Comparison of ENCODE assay signal across 16 cellular contexts in genomic region chr15:95734422-95735316, GRCh38.
DNase-seq lines count a peak whose midpoint lies in the region; ATAC-seq, FAIRE-seq and TF ChIP-seq lines count a peak whose summit lies in the region.
"Had no signal": no experiment of that assay in that cellular context is flagged by ENCODE, and none has a peak within 500 bp of the region (broad histone marks: within the 10 kb centered on the region; RNA-seq: fewer than 3 reads in every experiment).

No MANE protein-coding gene starts in this region.

- H3K36me3 Mint-ChIP-seq in astrocyte (ENCODE audit: low read depth, unreplicated experiment) = no peaks in the 10 kb centered on the region
- peaks cover 0 to 26% (median 3%) of the 10 kb centered on the region in 5 donors for H3K36me3 Mint-ChIP-seq in naive thymus-derived CD4-positive, alpha-beta T cell

- CTCF ChIA-PET in naive thymus-derived CD4-positive, alpha-beta T cell (lab: Charles Lee) = interaction anchor here (1.1 kb wide), 1 partner anchor 61 kb away, joined by 3 read pairs; no protein-coding TSS in a partner anchor

- H3K4me1 ChIP-seq in astrocyte (ENCODE audit: insufficient read depth, low read length) = peaks cover 5% of the 10 kb centered on the region
- peaks cover 13 to 26% of the 10 kb centered on the region in 2 donors for H3K4me1 ChIP-seq in naive thymus-derived CD4-positive, alpha-beta T cell (ENCODE audit: control insufficient read depth in 2 of 2, insufficient read depth in 2 of 2, low read length in 2 of 2)

- H3K9me3 ChIP-seq in astrocyte (ENCODE audit: insufficient read depth, low read depth, low read length) = no peaks in the 10 kb centered on the region
- no peaks in the 10 kb centered on the region for H3K9me3 ChIP-seq in naive thymus-derived CD4-positive, alpha-beta T cell (ENCODE audit: control insufficient read depth in 2 of 3, low read length in 3 of 3)

- intact Hi-C loops in naive thymus-derived CD4-positive, alpha-beta T cell (cut with micrococcal nuclease) = loop anchor here (10.0 kb wide), 2 partner anchors 100 to 140 kb away; no protein-coding TSS in a partner anchor

- H3K27me3 ChIP-seq in astrocyte (ENCODE audit: insufficient read depth, low read length) = no peaks in the 10 kb centered on the region
- no peaks in the 10 kb centered on the region for H3K27me3 ChIP-seq in naive thymus-derived CD4-positive, alpha-beta T cell (ENCODE audit: control insufficient read depth in 2 of 2, insufficient read depth in 2 of 2, low read length in 2 of 2)

- H3K4me1 Mint-ChIP-seq in astrocyte (ENCODE audit: low read depth, unreplicated experiment) = no peaks in the 10 kb centered on the region
- peaks cover 19 to 44% (median 35%) of the 10 kb centered on the region in 7 donors for H3K4me1 Mint-ChIP-seq in naive thymus-derived CD4-positive, alpha-beta T cell

- H3K4me2 ChIP-seq in astrocyte (ENCODE audit: low read length) = peak overlapping the region; percentile 7

- H3K9ac ChIP-seq in astrocyte (ENCODE audit: low read length) = no peak overlapping the region

- DNase-seq in NCI-H2107 treated with DMSO at 0.1 percent for 48 hours (lab: John Stamatoyannopoulos, UW; ENCODE audit: unreplicated experiment) = peak; percentile 33
- DNase-seq in NCI-H2107 (lab: John Stamatoyannopoulos, UW) = no peak
- peak; percentile 29 for DNase-seq in NCI-H2029 (lab: John Stamatoyannopoulos, UW)
- DNase-seq in astrocyte (ENCODE audit: low read depth) = peak; percentile 87
- peak in 2 of 9 donors; percentile 11 to 14 for DNase-seq in naive thymus-derived CD4-positive, alpha-beta T cell
- DNase-seq in D721Med (ENCODE audit: insufficient read length, low spot score) = no peak
- no peak for DNase-seq in NCI-H510A (lab: John Stamatoyannopoulos, UW)
- DNase-seq in stimulated activated naive CD4-positive, alpha-beta T cell (lab: John Stamatoyannopoulos, UW) = no peak
- DNase-seq: 8988T; activated effector memory CD4-positive, alpha-beta T cell treated with Interleukin-2 at 50 U/mL for 16 hours; NCI-H1048; occipital lobe; stimulated activated CD4-positive, alpha-beta T cell treated with anti-CD3 and anti-CD28 coated beads, Interleukin-2, amount 100 ng/mL, for 48 hours; substantia nigra had no signal

- no peak overlapping the region for H2AFZ ChIP-seq in astrocyte (ENCODE audit: low read depth, low read length)

- no peak overlapping the region for H3K4me3 Mint-ChIP-seq in astrocyte (ENCODE audit: unreplicated experiment)
- peak overlapping the region; percentile 17 to 77 (median 69) for H3K4me3 Mint-ChIP-seq in naive thymus-derived CD4-positive, alpha-beta T cell

- H4K20me1 ChIP-seq in astrocyte (ENCODE audit: insufficient read depth, low read length) = no peaks in the 10 kb centered on the region

- H3K36me3 ChIP-seq in astrocyte (ENCODE audit: insufficient read depth, low read length) = no peaks in the 10 kb centered on the region
- H3K36me3 ChIP-seq in naive thymus-derived CD4-positive, alpha-beta T cell (ENCODE audit: control insufficient read depth in 2 of 3, insufficient read depth in 3 of 3, low read length in 3 of 3) = no peaks in the 10 kb centered on the region

- no peak overlapping the region for H3K4me3 ChIP-seq in astrocyte (ENCODE audit: insufficient read depth, low read depth, low read length)
- peak overlapping the region; percentile 15 for H3K4me3 ChIP-seq in naive thymus-derived CD4-positive, alpha-beta T cell (ENCODE audit: low read length)

- no peaks in the 10 kb centered on the region for H3K79me2 ChIP-seq in astrocyte (ENCODE audit: insufficient read depth, low read length)

- FAIRE-seq in astrocyte (lab: Jason Lieb, UNC) (no peak), D721Med (lab: Jason Lieb, UNC) (no peak)
- FAIRE-seq: endometrium, H54 had no signal

- H3K9me3 Mint-ChIP-seq in astrocyte (ENCODE audit: unreplicated experiment) = peaks cover 3% of the 10 kb centered on the region
- peaks cover 2 to 31% (median 7%) of the 10 kb centered on the region in 11 donors for H3K9me3 Mint-ChIP-seq in naive thymus-derived CD4-positive, alpha-beta T cell

- H3K27ac ChIP-seq in astrocyte (ENCODE audit: low read depth, low read length) = no peak overlapping the region
- peak overlapping the region; percentile 32 for H3K27ac ChIP-seq in naive thymus-derived CD4-positive, alpha-beta T cell (ENCODE audit: low read depth, low read length)

- TF ChIP-seq CTCF in astrocyte (IDR thresholded peaks at IDR 0.05; ENCODE audit: insufficient read depth, low read depth, low read length) (no peak), D721Med (IDR thresholded peaks at IDR 0.05; ENCODE audit: insufficient read depth, missing control alignments) (no peak)

- H3K27ac Mint-ChIP-seq in astrocyte (ENCODE audit: unreplicated experiment) = no peak overlapping the region
- H3K27ac Mint-ChIP-seq in naive thymus-derived CD4-positive, alpha-beta T cell = peak overlapping the region; percentile 21 to 92 (median 83)

- peaks cover 6% of the 10 kb centered on the region for H3K27me3 Mint-ChIP-seq in astrocyte (ENCODE audit: low read depth, unreplicated experiment)
- peaks cover 0 to 6% (median 0%) of the 10 kb centered on the region in 5 donors for H3K27me3 Mint-ChIP-seq in naive thymus-derived CD4-positive, alpha-beta T cell

- POLR2A ChIA-PET in naive thymus-derived CD4-positive, alpha-beta T cell (lab: Charles Lee) = no interaction called here

- ATAC-seq in naive thymus-derived CD4-positive, alpha-beta T cell = no peak

Comparison
In these comparisons a context has a peak if more than half of its experiments do, and no peak if none do; other contexts are left out.
1. DNase-seq: peak in NCI-H2107 treated with DMSO at 0.1 percent for 48 hours (single experiment), NCI-H2029 (single experiment) and astrocyte (single experiment); none in NCI-H2107 (single experiment), D721Med (single experiment), NCI-H510A (single experiment) and stimulated activated naive CD4-positive, alpha-beta T cell (0 of 6).